27 cellular contexts compared by ENCODE assay signal in the genomic region with DNA sequence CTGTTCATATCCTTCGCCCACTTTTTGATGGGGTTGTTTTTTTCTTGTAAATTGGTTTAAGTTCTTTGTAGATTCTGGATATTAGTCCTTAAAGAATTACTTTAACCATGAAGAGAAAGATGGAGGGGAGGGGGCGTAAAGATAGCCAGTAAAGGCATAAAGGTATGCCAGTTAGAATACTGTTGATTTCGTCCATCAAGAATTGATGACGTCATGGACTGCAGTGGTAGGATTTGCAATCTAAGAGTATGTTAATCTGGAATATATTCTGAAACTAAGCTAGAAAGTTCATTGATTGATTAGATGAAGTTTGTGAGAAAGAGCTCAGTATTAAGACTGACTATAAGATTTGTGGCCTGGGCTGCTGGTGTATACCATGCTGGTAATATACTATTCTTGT.
"Had no signal": no experiment of that assay in that cellular context is flagged by ENCODE, and none has a peak within 500 bp of the region (broad histone marks: within the 10 kb centered on the region; RNA-seq: fewer than 3 reads in every experiment).

No MANE protein-coding gene starts in this region.

- H3K4me3 ChIP-seq: stomach, suprapubic skin, testis, thoracic aorta, thyroid gland, tibial artery, tibial nerve, transverse colon, upper lobe of left lung, upper lobe of right lung, uterus, vagina had no signal

- H3K27ac ChIP-seq: stomach, suprapubic skin, testis, thoracic aorta, thyroid gland, tibial artery, tibial nerve, transverse colon, upper lobe of left lung, upper lobe of right lung, uterus, vagina had no signal

- H3K36me3 ChIP-seq: stomach, suprapubic skin, thoracic aorta, thyroid gland, tibial artery, tibial nerve, transverse colon, upper lobe of left lung, upper lobe of right lung, uterus, vagina had no signal

- FAIRE-seq: urothelium cell line had no signal

- H3K27me3 ChIP-seq: stomach, suprapubic skin, testis, thyroid gland, tibial artery, tibial nerve, transverse colon, upper lobe of left lung, upper lobe of right lung, uterus, vagina had no signal

- ATAC-seq: stimulated activated effector memory CD8-positive, alpha-beta T cell treated with anti-CD3 and anti-CD28 coated beads, Interleukin-12 subunit alpha, Interleukin-12 subunit beta, amount 100 ng/mL, for 72 hours; stimulated activated memory B cell treated with anti-CD40 and anti-IgM and Interleukin-4, amounts not matched to agents 10 μg/mL and 1 μg/mL and 100 μg/mL, for 72 hours; stimulated activated naive B cell treated with anti-CD40 and anti-IgM and Interleukin-4, amounts not matched to agents 10 μg/mL and 1 μg/mL and 100 μg/mL, for 72 hours; stimulated activated naive CD8-positive, alpha-beta T cell treated with anti-CD3 and anti-CD28 coated beads, Interleukin-15, amount 100 ng/mL, for 72 hours; stimulated activated naive CD8-positive, alpha-beta T cell treated with anti-CD3 and anti-CD28 coated beads, Interleukin-15, Interleukin-2, amounts not matched to agents 100 U/mL and 50 U/mL, for 24 hours; upper lobe of right lung had no signal

- H3K9me3 ChIP-seq: stomach, suprapubic skin, testis, thoracic aorta, thyroid gland, tibial artery, tibial nerve, transverse colon, upper lobe of left lung, upper lobe of right lung, uterus, vagina had no signal

- DNase-seq: stimulated activated CD4-positive, alpha-beta T cell treated with anti-CD3 and anti-CD28 coated beads, Interleukin-2, amount 100 ng/mL, for 48 hours; stimulated activated CD4-positive, alpha-beta T cell treated with anti-CD3 and anti-CD28 coated beads, Interleukin-4, amount 100 ng/mL, for 1 hour; stimulated activated CD4-positive, alpha-beta T cell treated with anti-CD3 and anti-CD28 coated beads, Interleukin-4, amount 100 ng/mL, for 24 hours; stimulated activated CD4-positive, alpha-beta T cell treated with anti-CD3 and anti-CD28 coated beads, Interleukin-4, amount 100 ng/mL, for 4 hours; stimulated activated CD8-positive, alpha-beta memory T cell treated with anti-CD3 and anti-CD28 coated beads, Interleukin-4, amount 100 ng/mL, for 48 hours; stimulated activated naive B cell treated with anti-CD40 and anti-IgM and Interleukin-4, amounts not matched to agents 10 μg/mL and 1 μg/mL and 100 μg/mL, for 72 hours; stimulated activated naive CD4-positive, alpha-beta T cell; stimulated activated naive CD4-positive, alpha-beta T cell treated with Interleukin-2 at 50 U/mL for 16 hours; stimulated activated naive CD8-positive, alpha-beta T cell treated with anti-CD3 and anti-CD28 coated beads, Interleukin-15, amount 100 ng/mL, for 72 hours; stimulated activated naive CD8-positive, alpha-beta T cell treated with anti-CD3 and anti-CD28 coated beads, Interleukin-15, Interleukin-2, amounts not matched to agents 100 U/mL and 50 U/mL, for 24 hours; stomach; substantia nigra; testis; thyroid gland; tibial artery; transverse colon; trophoblast cell; upper lobe of left lung; upper lobe of right lung; uterus had no signal

- H3K4me1 ChIP-seq: stomach, suprapubic skin, testis, thyroid gland, tibial artery, tibial nerve, transverse colon, upper lobe of left lung, upper lobe of right lung, uterus, vagina had no signal
